Comparison of ENCODE assay signal across 9 cellular contexts in the genomic region with DNA sequence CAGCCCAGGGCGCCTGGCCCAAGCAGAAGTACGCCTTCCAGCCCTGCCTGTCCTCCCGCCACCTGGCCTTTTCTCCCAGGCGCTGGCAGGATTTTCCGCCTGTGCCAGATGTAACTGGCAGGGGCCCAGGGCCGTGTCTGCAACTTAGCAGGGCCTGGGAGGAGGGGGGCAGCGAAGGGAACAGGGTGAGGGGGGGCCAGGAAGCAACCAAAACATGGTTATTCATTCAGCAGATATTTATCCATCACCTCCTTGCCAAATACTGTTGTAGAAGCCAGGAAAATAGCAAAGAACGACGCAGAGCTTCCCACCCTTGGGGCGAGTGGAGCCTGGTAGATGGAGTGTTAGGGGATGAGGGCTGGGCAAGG. TPM values are rescaled to one million over a fixed set of nuclear protein-coding genes. Genes with fewer than 3 reads are reported as not detected.
DNase-seq lines count a peak whose midpoint lies in the region; ATAC-seq, FAIRE-seq and TF ChIP-seq lines count a peak whose summit lies in the region.
"Had no signal": no experiment of that assay in that cellular context is flagged by ENCODE, and none has a peak within 500 bp of the region (broad histone marks: within the 10 kb centered on the region; RNA-seq: fewer than 3 reads in every experiment).

No MANE protein-coding gene starts in this region.

- peak; percentile 70 for DNase-seq in GM04503 (ENCODE audit: low read depth)
- DNase-seq in RWPE2 (ENCODE audit: low spot score) = peak; percentile 78
- peak; percentile 58 to 72 for DNase-seq in frontal cortex (ENCODE audit: low spot score in 2 of 2)
- DNase-seq in psoas muscle = peak; percentile 86 to 92
- DNase-seq in HT-29 (ENCODE audit: low spot score) = no peak
- no peak for DNase-seq in COLO829 (ENCODE audit: low spot score)
- no peak for DNase-seq in activated CD4-positive, CD25-positive, alpha-beta regulatory T cell (lab: John Stamatoyannopoulos, UW)
- DNase-seq: activated naive CD8-positive, alpha-beta T cell treated with anti-CD3 and anti-CD28 coated beads, Interleukin-2, amount 10 ng/mL, durations not matched to agents 7 days and 5 days had no signal

- no peaks in the 10 kb centered on the region for H3K9me3 ChIP-seq in RWPE2 (ENCODE audit: severe bottlenecking)
- no peaks in the 10 kb centered on the region for H3K9me3 ChIP-seq in psoas muscle

- H3K4me1 ChIP-seq in RWPE2 (ENCODE audit: insufficient read depth, poor library complexity, severe bottlenecking) = peaks cover 5% of the 10 kb centered on the region
- peaks cover 9% of the 10 kb centered on the region for H3K4me1 ChIP-seq in psoas muscle

- H3K36me3 ChIP-seq in RWPE2 (ENCODE audit: low read depth) (no peaks in the 10 kb centered on the region), psoas muscle (ENCODE audit: insufficient read depth in 1 of 2, low read depth in 1 of 2) (no peaks in the 10 kb centered on the region)

- intact Hi-C loops in psoas muscle (cut with DNase I) = no loop called here

- H3K27me3 ChIP-seq in RWPE2 (ENCODE audit: insufficient read depth, poor library complexity, severe bottlenecking) = no peaks in the 10 kb centered on the region
- no peaks in the 10 kb centered on the region for H3K27me3 ChIP-seq in psoas muscle (ENCODE audit: insufficient read depth in 3 of 3, low read length in 2 of 3)

- 0 to 3% (median 2%) methylated on average over 10 of the region's 10 CpGs for WGBS in psoas muscle, 3 donors

- no peak for TF ChIP-seq CTCF in RWPE2 (IDR thresholded peaks at IDR 0.05; ENCODE audit: poor library complexity, severe bottlenecking)
- TF ChIP-seq CTCF in psoas muscle (IDR thresholded peaks at IDR 0.05) = no peak

- H3K27ac ChIP-seq in RWPE2 (ENCODE audit: poor library complexity, severe bottlenecking) (peak overlapping the region; percentile 55), psoas muscle (peak overlapping the region; percentile 63)

- FAIRE-seq in frontal cortex (lab: Jason Lieb, UNC) = no peak

- ATAC-seq in RWPE2 (ENCODE audit: low read depth) (peak; percentile 63), psoas muscle (peak; percentile 57 to 80 (median 70)), HG03565 (IDR thresholded peaks at IDR 0.05; ENCODE audit: unreplicated experiment) (no peak)

- no peak overlapping the region for H3K4me3 ChIP-seq in RWPE2 (ENCODE audit: severe bottlenecking)
- no peak overlapping the region for H3K4me3 ChIP-seq in psoas muscle

RNA-seq across cellular contexts. Expression of a gene that starts 5.6 kb away (rescaled TPM):
- total RNA-seq in frontal cortex (0.82 TPM), psoas muscle (under 1 TPM in 3 of 4 donors, not detected in 1; 0.50 to 0.89 (median 0.68) TPM)
- 1 to 10 TPM in 2 of 3 donors, under 1 TPM in 1; 0.96 to 2.2 (median 1.5) TPM for polyA plus RNA-seq in psoas muscle
- 0.48 TPM in 1 of 2 replicates, not detected in the other for total RNA-seq in HT-29 (2014; rRNA removed; shearing (Covaris generic))

RNA-seq across cellular contexts. Expression of a gene that starts 38.2 kb away (rescaled TPM):
- total RNA-seq in frontal cortex (6.9 TPM), psoas muscle (1 to 10 TPM; 1.3 to 2.4 (median 1.3) TPM)
- polyA plus RNA-seq in psoas muscle = 1 to 10 TPM in 2 of 3 donors, under 1 TPM in 1; 0.84 to 1.9 (median 1.6) TPM
- total RNA-seq in HT-29 (2014; rRNA removed; shearing (Covaris generic)) = 0.86 and 1.7 TPM in 2 replicates

RNA-seq across cellular contexts. Expression of a gene that starts 46.1 kb away (rescaled TPM):
- 5.3 TPM for total RNA-seq in frontal cortex
- 10 to 100 TPM; 28.6 to 42.5 (median 36.1) TPM for total RNA-seq in psoas muscle
- polyA plus RNA-seq in psoas muscle = 10 to 100 TPM; 23.5 to 35.1 (median 31.8) TPM
- total RNA-seq in HT-29 (2014; rRNA removed; shearing (Covaris generic)) = 0.08 and 1.1 TPM in 2 replicates

Comparison
In these comparisons a context has a peak if more than half of its experiments do, and no peak if none do; other contexts are left out.
1. DNase-seq: peak in GM04503 (single experiment), RWPE2 (single experiment), frontal cortex (2 of 2) and psoas muscle (2 of 2); none in HT-29 (single experiment), COLO829 (single experiment) and activated CD4-positive, CD25-positive, alpha-beta regulatory T cell (0 of 4).